ENCODE assay signal across 3 cellular contexts in genomic region chr16:1401061-1401757, GRCh38.
TF ChIP-seq lines count a peak whose summit lies in the region.

No MANE protein-coding gene starts in this region.

TF ChIP-seq in SK-N-SH, 30 proteins besides CTCF, POLR2A, EP300 and RAD21:
- TF ChIP-seq FOXJ3 (CRISPR knock-in tag; IDR thresholded peaks at IDR 0.05): no peak
- no peak for TF ChIP-seq SMC3 (IDR thresholded peaks at IDR 0.05; ENCODE audit: low read depth, low read length)
- TF ChIP-seq GABPA (IDR thresholded peaks at IDR 0.05; ENCODE audit: low read depth): no peak
- no peak for TF ChIP-seq NFIC (IDR thresholded peaks at IDR 0.05; ENCODE audit: borderline replicate concordance)
- TF ChIP-seq SIN3A (IDR thresholded peaks at IDR 0.05; ENCODE audit: borderline replicate concordance, low read depth, low read length): no peak
- no peak for TF ChIP-seq TEAD4 (IDR thresholded peaks at IDR 0.05; ENCODE audit: borderline replicate concordance, insufficient read depth)
TF ChIP-seq in SK-N-SH: peak in this region for 0.

TF ChIP-seq in SK-N-SH treated with all-trans-retinoic acid at 6 μM for 48 hours, 23 proteins besides CTCF, POLR2A, EP300 and RAD21:
- TF ChIP-seq ZFP30 (CRISPR knock-in tag; IDR thresholded peaks at IDR 0.05): no peak
- no peak for TF ChIP-seq ZNF8 (CRISPR knock-in tag; IDR thresholded peaks at IDR 0.05)
- no peak for TF ChIP-seq PATZ1 (CRISPR knock-in tag; IDR thresholded peaks at IDR 0.05; ENCODE audit: borderline replicate concordance)
- no peak for TF ChIP-seq RARB (CRISPR knock-in tag; IDR thresholded peaks at IDR 0.05)
- TF ChIP-seq BACH2 (CRISPR knock-in tag; IDR thresholded peaks at IDR 0.05; ENCODE audit: borderline replicate concordance): no peak
- no peak for TF ChIP-seq TCF4 (CRISPR knock-in tag; IDR thresholded peaks at IDR 0.05; ENCODE audit: borderline replicate concordance)
- TF ChIP-seq ESRRG (CRISPR knock-in tag; IDR thresholded peaks at IDR 0.05): no peak
- TF ChIP-seq SNAI2 (CRISPR knock-in tag; IDR thresholded peaks at IDR 0.05): no peak
- TF ChIP-seq OSR1 (CRISPR knock-in tag; IDR thresholded peaks at IDR 0.05): no peak
TF ChIP-seq in SK-N-SH treated with all-trans-retinoic acid at 6 μM for 48 hours: peak in this region for 0.

TF ChIP-seq in K562, 482 proteins besides CTCF, POLR2A, EP300 and RAD21:
- TF ChIP-seq, protein P1, sequence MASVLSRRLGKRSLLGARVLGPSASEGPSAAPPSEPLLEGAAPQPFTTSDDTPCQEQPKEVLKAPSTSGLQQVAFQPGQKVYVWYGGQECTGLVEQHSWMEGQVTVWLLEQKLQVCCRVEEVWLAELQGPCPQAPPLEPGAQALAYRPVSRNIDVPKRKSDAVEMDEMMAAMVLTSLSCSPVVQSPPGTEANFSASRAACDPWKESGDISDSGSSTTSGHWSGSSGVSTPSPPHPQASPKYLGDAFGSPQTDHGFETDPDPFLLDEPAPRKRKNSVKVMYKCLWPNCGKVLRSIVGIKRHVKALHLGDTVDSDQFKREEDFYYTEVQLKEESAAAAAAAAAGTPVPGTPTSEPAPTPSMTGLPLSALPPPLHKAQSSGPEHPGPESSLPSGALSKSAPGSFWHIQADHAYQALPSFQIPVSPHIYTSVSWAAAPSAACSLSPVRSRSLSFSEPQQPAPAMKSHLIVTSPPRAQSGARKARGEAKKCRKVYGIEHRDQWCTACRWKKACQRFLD (CRISPR knock-in tag; IDR thresholded peaks at IDR 0.05): no peak
- TF ChIP-seq SIX5 (IDR thresholded peaks at IDR 0.05; ENCODE audit: borderline replicate concordance in 1 of 2, insufficient read depth in 1 of 2, low read depth in 1 of 2, low read length in 2 of 2) (no peak), POLR2G (IDR thresholded peaks at IDR 0.05; ENCODE audit: low read depth, low read length) (peak; percentile 22; the same call in 1 of the 2 replicates), LEF1 (IDR thresholded peaks at IDR 0.05) (no peak), FOXA1 (IDR thresholded peaks at IDR 0.05; ENCODE audit: borderline replicate concordance) (no peak), SMARCA5 (IDR thresholded peaks at IDR 0.05) (no peak), JUNB (CRISPR knock-in tag; conservative IDR thresholded peaks at IDR 0.05) (no peak), HMGN3 (IDR thresholded peaks at IDR 0.05; ENCODE audit: borderline replicate concordance, extremely low read depth, insufficient read length, low read depth, low read length) (no peak), NELFE (IDR thresholded peaks at IDR 0.05; ENCODE audit: insufficient read depth, insufficient read length) (no peak), HDAC8 (tag; IDR thresholded peaks at IDR 0.05) (no peak), CCNT2 (IDR thresholded peaks at IDR 0.05; ENCODE audit: borderline replicate concordance, extremely low read depth, insufficient read length, low read depth, low read length) (no peak), ZNF586 (CRISPR knock-in tag; conservative IDR thresholded peaks at IDR 0.05) (no peak), PML (IDR thresholded peaks at IDR 0.05; ENCODE audit: low read length) (no peak), CBX2 (IDR thresholded peaks at IDR 0.05; ENCODE audit: insufficient read depth, low read length, poor library complexity, severe bottlenecking) (no peak)
- TF ChIP-seq, protein P2, sequence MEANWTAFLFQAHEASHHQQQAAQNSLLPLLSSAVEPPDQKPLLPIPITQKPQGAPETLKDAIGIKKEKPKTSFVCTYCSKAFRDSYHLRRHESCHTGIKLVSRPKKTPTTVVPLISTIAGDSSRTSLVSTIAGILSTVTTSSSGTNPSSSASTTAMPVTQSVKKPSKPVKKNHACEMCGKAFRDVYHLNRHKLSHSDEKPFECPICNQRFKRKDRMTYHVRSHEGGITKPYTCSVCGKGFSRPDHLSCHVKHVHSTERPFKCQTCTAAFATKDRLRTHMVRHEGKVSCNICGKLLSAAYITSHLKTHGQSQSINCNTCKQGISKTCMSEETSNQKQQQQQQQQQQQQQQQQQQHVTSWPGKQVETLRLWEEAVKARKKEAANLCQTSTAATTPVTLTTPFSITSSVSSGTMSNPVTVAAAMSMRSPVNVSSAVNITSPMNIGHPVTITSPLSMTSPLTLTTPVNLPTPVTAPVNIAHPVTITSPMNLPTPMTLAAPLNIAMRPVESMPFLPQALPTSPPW (CRISPR knock-in tag; IDR thresholded peaks at IDR 0.05): no peak
- TF ChIP-seq, protein P3, sequence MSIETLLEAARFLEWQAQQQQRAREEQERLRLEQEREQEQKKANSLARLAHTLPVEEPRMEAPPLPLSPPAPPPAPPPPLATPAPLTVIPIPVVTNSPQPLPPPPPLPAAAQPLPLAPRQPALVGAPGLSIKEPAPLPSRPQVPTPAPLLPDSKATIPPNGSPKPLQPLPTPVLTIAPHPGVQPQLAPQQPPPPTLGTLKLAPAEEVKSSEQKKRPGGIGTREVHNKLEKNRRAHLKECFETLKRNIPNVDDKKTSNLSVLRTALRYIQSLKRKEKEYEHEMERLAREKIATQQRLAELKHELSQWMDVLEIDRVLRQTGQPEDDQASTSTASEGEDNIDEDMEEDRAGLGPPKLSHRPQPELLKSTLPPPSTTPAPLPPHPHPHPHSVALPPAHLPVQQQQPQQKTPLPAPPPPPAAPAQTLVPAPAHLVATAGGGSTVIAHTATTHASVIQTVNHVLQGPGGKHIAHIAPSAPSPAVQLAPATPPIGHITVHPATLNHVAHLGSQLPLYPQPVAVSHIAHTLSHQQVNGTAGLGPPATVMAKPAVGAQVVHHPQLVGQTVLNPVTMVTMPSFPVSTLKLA (conservative IDR thresholded peaks at IDR 0.05): no peak
- TF ChIP-seq, protein P4, sequence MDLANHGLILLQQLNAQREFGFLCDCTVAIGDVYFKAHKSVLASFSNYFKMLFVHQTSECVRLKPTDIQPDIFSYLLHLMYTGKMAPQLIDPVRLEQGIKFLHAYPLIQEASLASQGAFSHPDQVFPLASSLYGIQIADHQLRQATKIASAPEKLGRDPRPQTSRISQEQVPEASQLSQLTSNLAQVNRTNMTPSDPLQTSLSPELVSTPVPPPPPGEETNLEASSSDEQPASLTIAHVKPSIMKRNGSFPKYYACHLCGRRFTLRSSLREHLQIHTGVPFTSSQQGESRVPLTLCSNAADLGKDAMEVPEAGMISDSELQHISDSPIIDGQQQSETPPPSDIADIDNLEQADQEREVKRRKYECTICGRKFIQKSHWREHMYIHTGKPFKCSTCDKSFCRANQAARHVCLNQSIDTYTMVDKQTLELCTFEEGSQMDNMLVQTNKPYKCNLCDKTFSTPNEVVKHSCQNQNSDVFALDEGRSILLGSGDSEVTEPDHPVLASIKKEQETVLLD (IDR thresholded peaks at IDR 0.05): no peak
- TF ChIP-seq, protein P5, sequence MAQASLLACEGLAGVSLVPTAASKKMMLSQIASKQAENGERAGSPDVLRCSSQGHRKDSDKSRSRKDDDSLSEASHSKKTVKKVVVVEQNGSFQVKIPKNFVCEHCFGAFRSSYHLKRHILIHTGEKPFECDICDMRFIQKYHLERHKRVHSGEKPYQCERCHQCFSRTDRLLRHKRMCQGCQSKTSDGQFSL (CRISPR knock-in tag; IDR thresholded peaks at IDR 0.05): 0 out of 2 replicates have a peak, but pooled peaks have one; percentile 40
- TF ChIP-seq, protein P5 (tag; IDR thresholded peaks at IDR 0.05): no peak
